ENCODE assay signal across 35 cellular contexts in genomic region chr18:69820538-69820937, GRCh38.
"Had no signal": no experiment of that assay in that cellular context is flagged by ENCODE, and none has a peak within 500 bp of the region (broad histone marks: within the 10 kb centered on the region; RNA-seq: fewer than 3 reads in every experiment).

No MANE protein-coding gene starts in this region.

- H3K27me3 ChIP-seq: MG63 had no signal

- H3K36me3 ChIP-seq: MG63 had no signal

- H3K4me3 ChIP-seq: MG63 had no signal

- DNase-seq: Karpas-422, Kasumi-1, MG63, MM.1S, MV-4-11, NCI-H1048, NCI-H1092, NCI-H1092 treated with DMSO at 0.1 percent for 48 hours, NCI-H1105, NCI-H1105 treated with DMSO at 0.1 percent for 48 hours, NCI-H1417, NCI-H1417 treated with DMSO at 0.1 percent for 48 hours, NCI-H1436, NCI-H1436 treated with DMSO at 0.1 percent for 48 hours, NCI-H146, NCI-H1694, NCI-H1694 treated with DMSO at 0.1 percent for 48 hours, NCI-H187, NCI-H187 treated with DMSO at 0.1 percent for 48 hours, NCI-H1930, NCI-H2029, NCI-H2029 treated with DMSO at 0.1 percent for 48 hours, NCI-H2081, NCI-H2081 treated with DMSO at 0.1 percent for 48 hours, NCI-H2107, NCI-H2171, NCI-H2171 treated with DMSO at 0.1 percent for 48 hours, NCI-H2227 treated with DMSO at 0.1 percent for 48 hours, NCI-H226, NCI-H345, NCI-H446, NCI-H446 treated with DMSO at 0.1 percent for 48 hours, NCI-H510A, NCI-H510A treated with DMSO at 0.1 percent for 48 hours, NCI-H524 had no signal
